In genomic region chr2:33525666-33526065, GRCh38 we compare ENCODE assay signal across 21 cellular contexts.
"Had no signal": no experiment of that assay in that cellular context is flagged by ENCODE, and none has a peak within 500 bp of the region (broad histone marks: within the 10 kb centered on the region; RNA-seq: fewer than 3 reads in every experiment).

No MANE protein-coding gene starts in this region.

- H3K27me3 Mint-ChIP-seq: activated CD4-positive, alpha-beta T cell treated with anti-CD3 and anti-CD28 coated beads, Interleukin-2, amount 10 ng/mL, durations not matched to agents 7 days and 5 days; activated CD8-positive, alpha-beta memory T cell treated with anti-CD3 and anti-CD28 coated beads, Interleukin-2, amount 10 ng/mL, durations not matched to agents 7 days and 5 days; activated CD8-positive, alpha-beta T cell treated with anti-CD3 and anti-CD28 coated beads for 36 hours; activated naive CD4-positive, alpha-beta T cell treated with anti-CD3 and anti-CD28 coated beads, Interleukin-2, amount 50 U/mL, for 24 hours had no signal

- H3K27me3 ChIP-seq: adrenal gland, ascending aorta, foreskin keratinocyte, left lung had no signal

- H3K27ac Mint-ChIP-seq: activated CD8-positive, alpha-beta memory T cell treated with anti-CD3 and anti-CD28 coated beads, Interleukin-2, amount 10 ng/mL, durations not matched to agents 7 days and 5 days; activated CD8-positive, alpha-beta T cell treated with anti-CD3 and anti-CD28 coated beads for 36 hours; activated naive CD4-positive, alpha-beta T cell treated with anti-CD3 and anti-CD28 coated beads, Interleukin-2, amount 50 U/mL, for 24 hours; mesothelial cell of epicardium; natural killer cell treated with Interleukin-12 subunit alpha and Interleukin-12 subunit beta and Interleukin-15 and Interleukin-18, amount 100 ng/mL, for 72 hours; stimulated activated effector memory CD8-positive, alpha-beta T cell treated with anti-CD3 and anti-CD28 coated beads, Interleukin-12 subunit alpha, Interleukin-12 subunit beta, amount 100 ng/mL, for 72 hours had no signal

- H3K36me3 ChIP-seq: adrenal gland, ascending aorta, prostate gland had no signal

- ATAC-seq: activated CD4-positive, CD25-positive, alpha-beta regulatory T cell treated with anti-CD3 and anti-CD28 coated beads, Interleukin-2, amount 50 U/mL, for 24 hours; foreskin keratinocyte; left lung; natural killer cell treated with Interleukin-12 subunit alpha and Interleukin-12 subunit beta and Interleukin-15 and Interleukin-18, amount 100 ng/mL, for 72 hours; stimulated activated effector memory CD8-positive, alpha-beta T cell treated with anti-CD3 and anti-CD28 coated beads, Interleukin-12 subunit alpha, Interleukin-12 subunit beta, amount 100 ng/mL, for 72 hours had no signal

- H3K9me3 Mint-ChIP-seq: activated CD4-positive, alpha-beta T cell treated with anti-CD3 and anti-CD28 coated beads, Interleukin-2, amount 10 ng/mL, durations not matched to agents 7 days and 5 days; activated CD8-positive, alpha-beta T cell treated with anti-CD3 and anti-CD28 coated beads for 36 hours; activated naive CD4-positive, alpha-beta T cell treated with anti-CD3 and anti-CD28 coated beads, Interleukin-2, amount 50 U/mL, for 24 hours; mesothelial cell of epicardium; natural killer cell treated with Interleukin-12 subunit alpha and Interleukin-12 subunit beta and Interleukin-15 and Interleukin-18, amount 100 ng/mL, for 72 hours; stimulated activated effector memory CD8-positive, alpha-beta T cell treated with anti-CD3 and anti-CD28 coated beads, Interleukin-12 subunit alpha, Interleukin-12 subunit beta, amount 100 ng/mL, for 72 hours had no signal

- H3K27ac ChIP-seq: adrenal gland, ascending aorta, foreskin keratinocyte, left lung, prostate gland had no signal

- H3K4me1 Mint-ChIP-seq: activated naive CD4-positive, alpha-beta T cell treated with anti-CD3 and anti-CD28 coated beads, Interleukin-2, amount 50 U/mL, for 24 hours; mesothelial cell of epicardium had no signal

- H3K4me3 ChIP-seq: adrenal gland, ascending aorta, left lung, lung, prostate gland had no signal

- H3K4me1 ChIP-seq: adrenal gland, foreskin keratinocyte, left lung, prostate gland had no signal

- H3K9me3 ChIP-seq: adrenal gland, ascending aorta, left lung, prostate gland had no signal

- H3K36me3 Mint-ChIP-seq: mesothelial cell of epicardium had no signal

- DNase-seq: activated CD4-positive, alpha-beta T cell treated with anti-CD3 and anti-CD28 coated beads, Interleukin-2, amount 10 ng/mL, durations not matched to agents 7 days and 5 days; activated CD8-positive, alpha-beta memory T cell treated with anti-CD3 and anti-CD28 coated beads, Interleukin-2, amount 10 ng/mL, durations not matched to agents 7 days and 5 days; activated CD8-positive, alpha-beta T cell treated with anti-CD3 and anti-CD28 coated beads for 36 hours; activated gamma-delta T cell treated with Interleukin-2 at 50 U/mL for 16 hours; activated T-cell treated with anti-CD3 and anti-CD28 coated beads for 4 hours; adrenal gland; central memory CD4-positive, alpha-beta T cell; effector CD8-positive, alpha-beta T cell; erythroblast; foreskin keratinocyte; kidney glomerular epithelial cell; left lung; stimulated activated CD4-positive, alpha-beta T cell treated with anti-CD3 and anti-CD28 coated beads, Interleukin-1b, Interleukin-23, amount 100 ng/mL, for 48 hours had no signal

- H3K4me3 Mint-ChIP-seq: activated CD4-positive, alpha-beta T cell treated with anti-CD3 and anti-CD28 coated beads, Interleukin-2, amount 10 ng/mL, durations not matched to agents 7 days and 5 days; activated CD8-positive, alpha-beta memory T cell treated with anti-CD3 and anti-CD28 coated beads, Interleukin-2, amount 10 ng/mL, durations not matched to agents 7 days and 5 days; activated CD8-positive, alpha-beta T cell treated with anti-CD3 and anti-CD28 coated beads for 36 hours; activated naive CD4-positive, alpha-beta T cell treated with anti-CD3 and anti-CD28 coated beads, Interleukin-2, amount 50 U/mL, for 24 hours; mesothelial cell of epicardium; natural killer cell treated with Interleukin-12 subunit alpha and Interleukin-12 subunit beta and Interleukin-15 and Interleukin-18, amount 100 ng/mL, for 72 hours; stimulated activated effector memory CD8-positive, alpha-beta T cell treated with anti-CD3 and anti-CD28 coated beads, Interleukin-12 subunit alpha, Interleukin-12 subunit beta, amount 100 ng/mL, for 72 hours had no signal
